ENCODE assay signal across 9 cellular contexts in the genomic region with DNA sequence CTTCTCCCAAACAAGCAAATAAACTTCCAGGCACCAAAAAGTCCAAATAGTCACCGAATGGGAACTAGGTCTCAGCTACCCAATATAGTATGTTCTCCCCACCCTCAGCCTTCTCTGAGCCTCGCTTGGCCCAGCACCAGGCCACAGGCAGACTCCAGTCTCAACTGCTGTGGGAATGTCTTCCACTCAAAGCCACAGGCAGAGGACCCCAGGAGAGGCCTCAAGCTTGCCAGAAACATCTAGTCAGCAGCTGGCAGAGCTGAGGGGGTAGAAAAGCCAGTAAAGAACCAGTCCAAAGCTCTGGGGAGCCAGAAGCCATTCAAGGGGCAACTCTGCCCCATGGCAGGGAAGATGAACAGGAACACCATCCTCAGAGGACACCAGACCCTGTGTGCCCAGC. TPM values are rescaled to one million over a fixed set of nuclear protein-coding genes. Genes with fewer than 3 reads are reported as not detected.
DNase-seq lines count a peak whose midpoint lies in the region; ATAC-seq and TF ChIP-seq lines count a peak whose summit lies in the region.
"Had no signal": no experiment of that assay in that cellular context is flagged by ENCODE, and none has a peak within 500 bp of the region (broad histone marks: within the 10 kb centered on the region; RNA-seq: fewer than 3 reads in every experiment).

No MANE protein-coding gene starts in this region.

- no peak overlapping the region for H3K9ac ChIP-seq in DND-41 (ENCODE audit: low read depth, low read length)

- no peak overlapping the region for H3K4me2 ChIP-seq in DND-41 (ENCODE audit: insufficient read depth, low read length)
- H3K4me2 ChIP-seq: hepatocyte had no signal

- no peaks in the 10 kb centered on the region for H3K27me3 Mint-ChIP-seq in osteocyte (ENCODE audit: unreplicated experiment)

- H3K79me2 ChIP-seq in DND-41 (ENCODE audit: insufficient read depth, low read length): peaks cover 14% of the 10 kb centered on the region

- H3K4me3 Mint-ChIP-seq in osteocyte (ENCODE audit: unreplicated experiment): no peak overlapping the region

- no peak for ATAC-seq in DND-41 (ENCODE audit: insufficient read depth, low read depth)

- intact Hi-C loops in sigmoid colon (cut with DNase I): no loop called here

- H3K27ac ChIP-seq in DND-41 (ENCODE audit: low read length) (peak overlapping the region; percentile 3; the same call in 1 of the 2 replicates), sigmoid colon (no peak overlapping the region)
- H3K27ac ChIP-seq: hepatocyte had no signal

- peaks cover 19% of the 10 kb centered on the region for H3K36me3 Mint-ChIP-seq in osteocyte (ENCODE audit: unreplicated experiment)

- H3K9me3 Mint-ChIP-seq in osteocyte (ENCODE audit: unreplicated experiment): no peaks in the 10 kb centered on the region

- TF ChIP-seq POLR2A in sigmoid colon (IDR thresholded peaks at IDR 0.05): no peak

- H3K4me3 ChIP-seq in DND-41 (ENCODE audit: low read depth in 1 of 2, low read length in 2 of 2) (no peak overlapping the region), choroid plexus epithelial cell (ENCODE audit: low read depth, low read length) (no peak overlapping the region), sigmoid colon (no peak overlapping the region)
- H3K4me3 ChIP-seq: hepatocyte had no signal

- DNase-seq in DND-41 (no peak), M059J (ENCODE audit: low read depth) (peak; percentile 26), choroid plexus epithelial cell (ENCODE audit: low read depth) (peak; percentile 49), osteocyte (ENCODE audit: extremely low spot score, unreplicated experiment) (no peak), DMS79 treated with DMSO at 0.1 percent for 48 hours (lab: John Stamatoyannopoulos, UW) (no peak), RPMI8226 (no peak), sigmoid colon (no peak)
- DNase-seq: NCI-H345 had no signal

- H3K36me3 ChIP-seq in DND-41 (ENCODE audit: insufficient read depth, low read length) (peaks cover 19% of the 10 kb centered on the region), sigmoid colon (peaks cover 0 to 6% (median 0%) of the 10 kb centered on the region in 4 donors)

- peak overlapping the region; percentile 65 for H3K27ac Mint-ChIP-seq in osteocyte (ENCODE audit: unreplicated experiment)

- TF ChIP-seq EP300 in sigmoid colon (IDR thresholded peaks at IDR 0.05): no peak

- H3K9me3 ChIP-seq in DND-41 (ENCODE audit: insufficient read depth, low read length, severe bottlenecking) (no peaks in the 10 kb centered on the region), sigmoid colon (no peaks in the 10 kb centered on the region)

- H3K4me1 Mint-ChIP-seq in osteocyte (ENCODE audit: unreplicated experiment): peaks cover 44% of the 10 kb centered on the region

- 83 to 90% methylated on average over 2 of the region's 2 CpGs for WGBS in sigmoid colon, 2 donors

- no peak overlapping the region for H2AFZ ChIP-seq in DND-41 (ENCODE audit: low read depth, low read length)
- H2AFZ ChIP-seq: hepatocyte had no signal

- TF ChIP-seq CTCF in DND-41 (IDR thresholded peaks at IDR 0.05; ENCODE audit: borderline replicate concordance, extremely low read depth, low read length, poor library complexity, severe bottlenecking) (no peak), choroid plexus epithelial cell (conservative IDR thresholded peaks at IDR 0.05; ENCODE audit: low read depth, low read length) (no peak), osteocyte (IDR thresholded peaks at IDR 0.05) (no peak), sigmoid colon (IDR thresholded peaks at IDR 0.05) (no peak)

- no peaks in the 10 kb centered on the region for H4K20me1 ChIP-seq in DND-41 (ENCODE audit: insufficient read depth, low read length)

- H3K27me3 ChIP-seq in DND-41 (ENCODE audit: insufficient read depth, low read length, poor library complexity) (no peaks in the 10 kb centered on the region), sigmoid colon (no peaks in the 10 kb centered on the region)
- H3K27me3 ChIP-seq: hepatocyte had no signal

- H3K4me1 ChIP-seq in DND-41 (ENCODE audit: insufficient read depth, low read length) (peaks cover 42% of the 10 kb centered on the region), sigmoid colon (peaks cover 0 to 25% (median 13%) of the 10 kb centered on the region in 4 donors)

RNA-seq across cellular contexts. Expression of gene FMNL3, which starts 41.8 kb away (rescaled TPM):
- total RNA-seq in M059J (2014; rRNA removed; shearing (Covaris generic)): 18.3 and 30.4 TPM in 2 replicates
- total RNA-seq in osteocyte (37.4 and 37.7 TPM in 2 replicates), sigmoid colon (10 to 100 TPM in 2 of 4 donors, 1 to 10 TPM in 2; 9.4 to 12.2 (median 11.0) TPM)
- polyA plus RNA-seq in sigmoid colon: 10 to 100 TPM in 1 of 3 donors, 1 to 10 TPM in 2; 1.8 to 10.8 (median 2.4) TPM

RNA-seq across cellular contexts. Expression of gene PRPF40B, which starts 42.0 kb away (rescaled TPM):
- 7.8 and 9.8 TPM in 2 replicates for total RNA-seq in M059J (2014; rRNA removed; shearing (Covaris generic))
- total RNA-seq in osteocyte (25.6 and 28.9 TPM in 2 replicates), sigmoid colon (10 to 100 TPM; 13.3 to 27.5 (median 21.0) TPM)
- 10 to 100 TPM in 1 of 3 donors, 1 to 10 TPM in 2; 1.4 to 11.3 (median 3.6) TPM for polyA plus RNA-seq in sigmoid colon

RNA-seq across cellular contexts. Expression of gene FAM186B, which starts 59.9 kb away (rescaled TPM):
- 0.07 TPM in 1 of 2 replicates, not detected in the other for total RNA-seq in M059J (2014; rRNA removed; shearing (Covaris generic))
- total RNA-seq in osteocyte: 0.30 and 0.50 TPM in 2 replicates
- under 1 TPM in 2 of 4 donors, not detected in 2; 0.16 to 0.54 TPM for total RNA-seq in sigmoid colon
- polyA plus RNA-seq in sigmoid colon: under 1 TPM in 1 of 3 donors, not detected in 2; 0.22 TPM

Comparison
In these comparisons a context has a peak if more than half of its experiments do, and no peak if none do; other contexts are left out.
1. DNase-seq: peak in M059J (single experiment) and choroid plexus epithelial cell (single experiment); none in DND-41 (single experiment), osteocyte (single experiment), DMS79 treated with DMSO at 0.1 percent for 48 hours (single experiment), RPMI8226 (single experiment) and sigmoid colon (single experiment).